Comparison of ENCODE assay signal across 1 cellular context in the genomic region with DNA sequence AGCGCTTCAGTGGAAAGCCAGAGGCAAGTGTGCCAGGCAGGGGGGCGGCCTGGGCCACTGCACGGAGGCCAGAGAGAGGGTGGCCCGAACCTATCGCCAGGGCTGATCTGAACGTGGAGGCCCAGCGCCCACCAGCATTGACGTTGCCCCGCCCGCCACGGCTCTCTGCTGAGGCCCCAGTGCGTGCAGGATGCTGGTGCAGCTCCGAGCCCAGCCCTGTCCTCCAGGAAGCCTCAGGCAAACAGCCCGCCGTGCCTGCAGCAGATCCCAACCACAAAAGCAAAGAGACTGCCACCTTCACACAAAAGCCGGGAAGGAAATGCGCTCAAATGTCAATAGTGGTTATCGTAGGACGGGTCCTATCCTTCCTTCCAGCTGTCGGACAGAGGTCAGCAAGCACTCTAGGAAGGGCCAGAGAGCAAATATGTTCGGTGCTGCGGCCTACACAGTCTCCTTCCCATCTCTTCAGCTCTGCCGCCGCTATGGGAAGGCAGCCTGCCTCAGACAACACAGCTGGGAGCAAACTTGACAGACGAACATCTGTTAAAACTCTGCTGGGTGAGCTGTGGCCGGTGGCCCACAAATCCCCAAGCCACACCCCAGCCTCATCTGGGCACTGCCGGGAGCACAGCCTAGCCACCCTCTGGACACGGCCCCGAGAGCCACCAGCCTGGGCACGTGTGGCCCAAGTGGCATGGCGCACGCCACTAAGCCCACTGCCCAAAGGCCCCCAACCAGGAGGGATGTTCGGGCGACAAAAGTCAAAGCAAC.
TF ChIP-seq lines count a peak whose summit lies in the region.

No MANE protein-coding gene starts in this region.

TF ChIP-seq in SK-N-SH treated with all-trans-retinoic acid at 6 μM for 48 hours, 23 proteins besides CTCF, POLR2A, EP300 and RAD21 (continued from another document):
- TF ChIP-seq TSHZ2 (CRISPR knock-in tag; IDR thresholded peaks at IDR 0.05): no peak
- TF ChIP-seq CSRNP3 (CRISPR knock-in tag; IDR thresholded peaks at IDR 0.05): no peak
- TF ChIP-seq TCF4 (CRISPR knock-in tag; IDR thresholded peaks at IDR 0.05; ENCODE audit: borderline replicate concordance): no peak
TF ChIP-seq in SK-N-SH treated with all-trans-retinoic acid at 6 μM for 48 hours: peak in this region for 0.
